Comparison of ENCODE assay signal across 8 cellular contexts in genomic region chr10:73647211-73647874, GRCh38. TPM values are rescaled to one million over a fixed set of nuclear protein-coding genes. Genes with fewer than 3 reads are reported as not detected.
DNase-seq lines count a peak whose midpoint lies in the region; ATAC-seq and TF ChIP-seq lines count a peak whose summit lies in the region.

No MANE protein-coding gene starts in this region.

- H3K27ac ChIP-seq in esophagus (ENCODE audit: low read depth in 2 of 2, low read length in 1 of 2) = no peak overlapping the region
- H3K27ac ChIP-seq in thoracic aorta = peak overlapping the region; percentile 31 to 50

- intact Hi-C loops in activated CD4-positive, alpha-beta T cell treated with anti-CD3 and anti-CD28 coated beads for 36 hours (cut with DNase I, micrococcal nuclease) = no loop called here
- intact Hi-C loops in mucosa of descending colon (cut with DNase I, micrococcal nuclease) = no loop called here

- H3K36me3 ChIP-seq in esophagus (ENCODE audit: control insufficient read depth in 2 of 2, insufficient read depth in 2 of 2, low read length in 1 of 2) = no peaks in the 10 kb centered on the region
- H3K36me3 ChIP-seq in mucosa of descending colon (ENCODE audit: low read depth) = no peaks in the 10 kb centered on the region
- H3K36me3 ChIP-seq in thoracic aorta = no peaks in the 10 kb centered on the region

- no peaks in the 10 kb centered on the region for H3K36me3 Mint-ChIP-seq in activated CD4-positive, alpha-beta T cell treated with anti-CD3 and anti-CD28 coated beads for 36 hours (ENCODE audit: low read depth)

- no peaks in the 10 kb centered on the region for H3K9me3 Mint-ChIP-seq in activated CD4-positive, alpha-beta T cell treated with anti-CD3 and anti-CD28 coated beads for 36 hours (ENCODE audit: low read depth)

- POLR2A ChIA-PET in activated CD4-positive, alpha-beta T cell treated with anti-CD3 and anti-CD28 coated beads for 36 hours (lab: Charles Lee) = no interaction called here

- no peaks in the 10 kb centered on the region for H3K27me3 ChIP-seq in esophagus (ENCODE audit: control insufficient read depth in 1 of 2, insufficient read depth in 2 of 2, low read length in 2 of 2)
- no peaks in the 10 kb centered on the region for H3K27me3 ChIP-seq in thoracic aorta (replicated peaks; ENCODE audit: insufficient read depth)

- H3K9me3 ChIP-seq in esophagus (ENCODE audit: control insufficient read depth in 2 of 2, insufficient read depth in 1 of 2, low read depth in 1 of 2, low read length in 1 of 2) (no peaks in the 10 kb centered on the region), mucosa of descending colon (no peaks in the 10 kb centered on the region), thoracic aorta (no peaks in the 10 kb centered on the region)

- TF ChIP-seq CTCF in mucosa of descending colon (IDR thresholded peaks at IDR 0.05) (no peak), thoracic aorta (IDR thresholded peaks at IDR 0.05) (no peak)

- peak overlapping the region; percentile 67 for H3K4me3 ChIP-seq in esophagus (ENCODE audit: low read depth in 1 of 2, low read length in 2 of 2)
- peak overlapping the region; percentile 17 for H3K4me3 ChIP-seq in mucosa of descending colon
- peak overlapping the region; percentile 97 for H3K4me3 ChIP-seq in thoracic aorta

- DNase-seq in activated CD4-positive, alpha-beta T cell treated with anti-CD3 and anti-CD28 coated beads for 36 hours = peak; percentile 48
- no peak for DNase-seq in activated CD4-positive, alpha-beta T cell treated with anti-CD3 and anti-CD28 coated beads, Interleukin-2, amount 50 U/mL, for 4 hours
- peak; percentile 43 for DNase-seq in activated CD4-positive, CD25-positive, alpha-beta regulatory T cell treated with anti-CD3 and anti-CD28 coated beads, Interleukin-2, amount 50 U/mL, for 72 hours
- DNase-seq in mucosa of descending colon = peak; percentile 57 to 74 (median 69)
- DNase-seq in thoracic aorta (ENCODE audit: low spot score) = no peak
- DNase-seq in 8988T = no peak

- H3K4me1 ChIP-seq in esophagus (ENCODE audit: control insufficient read depth in 2 of 2, insufficient read depth in 2 of 2, low read length in 1 of 2) (peaks cover 0 to 3% of the 10 kb centered on the region in 2 donors), mucosa of descending colon (ENCODE audit: low read depth) (peaks cover 7% of the 10 kb centered on the region), thoracic aorta (ENCODE audit: control insufficient read depth in 1 of 2, low read depth in 2 of 2) (peaks cover 11 to 36% of the 10 kb centered on the region in 2 donors)

- CTCF ChIA-PET in activated CD4-positive, alpha-beta T cell treated with anti-CD3 and anti-CD28 coated beads for 36 hours (lab: Charles Lee) = interaction anchor here (0.8 to 7.0 kb wide), 3 partner anchors 96 to 414 kb away, joined by 3 to 122 read pairs (median 3); no protein-coding TSS in a partner anchor

- peaks cover 21% of the 10 kb centered on the region for H3K4me1 Mint-ChIP-seq in activated CD4-positive, alpha-beta T cell treated with anti-CD3 and anti-CD28 coated beads for 36 hours

- peak overlapping the region; percentile 59 for H3K4me3 Mint-ChIP-seq in activated CD4-positive, alpha-beta T cell treated with anti-CD3 and anti-CD28 coated beads for 36 hours

- H3K27ac Mint-ChIP-seq in activated CD4-positive, alpha-beta T cell treated with anti-CD3 and anti-CD28 coated beads for 36 hours = no peak overlapping the region

- ATAC-seq in activated CD4-positive, alpha-beta T cell treated with anti-CD3 and anti-CD28 coated beads for 36 hours = no peak
- ATAC-seq in mucosa of descending colon = peak; percentile 69
- ATAC-seq in thoracic aorta (ENCODE audit: insufficient number of reproducible peaks, low FRiP score, low read depth) = no peak
- no peak for ATAC-seq in GM21447 (IDR thresholded peaks at IDR 0.05; ENCODE audit: unreplicated experiment)

- H3K27me3 Mint-ChIP-seq in activated CD4-positive, alpha-beta T cell treated with anti-CD3 and anti-CD28 coated beads for 36 hours = no peaks in the 10 kb centered on the region

- WGBS in esophagus, 2 donors = 8 to 9% methylated on average over 32 of the region's 32 CpGs

RNA-seq across cellular contexts. Expression of gene MYOZ1, which starts 6.1 kb away (rescaled TPM):
- total RNA-seq in activated CD4-positive, alpha-beta T cell treated with anti-CD3 and anti-CD28 coated beads for 36 hours = not detected
- polyA plus RNA-seq in esophagus = 1 to 10 TPM in 1 of 2 donors, under 1 TPM in 1; 0.89 to 3.1 TPM
- total RNA-seq in mucosa of descending colon (not detected), thoracic aorta (10 to 100 TPM in 1 of 2 donors, 1 to 10 TPM in 1; 5.9 to 14.2 TPM)

RNA-seq across cellular contexts. Expression of gene SYNPO2L, which starts 8.5 kb away (rescaled TPM):
- not detected for total RNA-seq in activated CD4-positive, alpha-beta T cell treated with anti-CD3 and anti-CD28 coated beads for 36 hours
- polyA plus RNA-seq in esophagus = 10 to 100 TPM in 1 of 2 donors, 1 to 10 TPM in 1; 1.9 to 10.9 TPM
- under 1 TPM in 1 of 3 donors, not detected in 2; 0.05 TPM for total RNA-seq in mucosa of descending colon
- not detected for total RNA-seq in thoracic aorta

RNA-seq across cellular contexts. Expression of gene AGAP5, which starts 50.6 kb away (rescaled TPM):
- 10 to 100 TPM in 1 of 2 experiments, 1 to 10 TPM in 1; 7.1 to 10.3 TPM for total RNA-seq in activated CD4-positive, alpha-beta T cell treated with anti-CD3 and anti-CD28 coated beads for 36 hours
- polyA plus RNA-seq in esophagus = 1 to 10 TPM; 2.6 to 7.5 TPM
- total RNA-seq in mucosa of descending colon = 10 to 100 TPM in 1 of 3 donors, 1 to 10 TPM in 2; 6.4 to 12.8 (median 10.0) TPM
- total RNA-seq in thoracic aorta = 10 to 100 TPM in 1 of 2 donors, 1 to 10 TPM in 1; 4.5 to 10.9 TPM

RNA-seq across cellular contexts. Expression of gene USP54, which starts 56.2 kb away (rescaled TPM):
- 1 to 10 TPM; 4.3 to 4.5 TPM for total RNA-seq in activated CD4-positive, alpha-beta T cell treated with anti-CD3 and anti-CD28 coated beads for 36 hours
- polyA plus RNA-seq in esophagus = 10 to 100 TPM; 16.8 to 23.7 TPM
- 100 to 1,000 TPM in 2 of 3 donors, 10 to 100 TPM in 1; 97.0 to 149 (median 109) TPM for total RNA-seq in mucosa of descending colon
- 10 to 100 TPM; 20.1 to 45.1 TPM for total RNA-seq in thoracic aorta

Comparison
In these comparisons a context has a peak if more than half of its experiments do, and no peak if none do; other contexts are left out.
1. DNase-seq: peak in activated CD4-positive, alpha-beta T cell treated with anti-CD3 and anti-CD28 coated beads for 36 hours (single experiment), activated CD4-positive, CD25-positive, alpha-beta regulatory T cell treated with anti-CD3 and anti-CD28 coated beads, Interleukin-2, amount 50 U/mL, for 72 hours (single experiment) and mucosa of descending colon (3 of 3); none in activated CD4-positive, alpha-beta T cell treated with anti-CD3 and anti-CD28 coated beads, Interleukin-2, amount 50 U/mL, for 4 hours (0 of 2), thoracic aorta (single experiment) and 8988T (single experiment).
2. H3K27ac ChIP-seq: peak in thoracic aorta (2 of 2); none in esophagus (0 of 2).
3. H3K4me3 ChIP-seq: peak in every context shown above with its lines; median percentile 97 in thoracic aorta; 67 in esophagus; 17 in mucosa of descending colon.
4. RNA of gene MYOZ1, which starts 6.1 kb away (total RNA-seq): 5.9 to 14.2 TPM in thoracic aorta; not detected in mucosa of descending colon and not detected in activated CD4-positive, alpha-beta T cell treated with anti-CD3 and anti-CD28 coated beads for 36 hours; every median in the first group is over 4 times any median in the second.